Comparison of ENCODE assay signal across 24 cellular contexts in genomic region chr13:23811366-23812027, GRCh38.
A peak's percentile ranks its signal among the peaks of the same experiment; 100 is the strongest.
DNase-seq lines count a peak whose midpoint lies in the region; ATAC-seq, FAIRE-seq and TF ChIP-seq lines count a peak whose summit lies in the region.
"Had no signal": no experiment of that assay in that cellular context is flagged by ENCODE, and none has a peak within 500 bp of the region (broad histone marks: within the 10 kb centered on the region; RNA-seq: fewer than 3 reads in every experiment).

No MANE protein-coding gene starts in this region.

- POLR2A ChIA-PET in activated B cell treated with CpG ODN at 0.5 μM for 24 hours (lab: Charles Lee) = interaction anchor here (1.3 kb wide), 2 partner anchors 36 to 233 kb away, joined by 4 to 7 read pairs; no protein-coding TSS in a partner anchor

- FAIRE-seq in GM19239 (lab: Jason Lieb, UNC) = peak; percentile 90
- FAIRE-seq: endothelial cell of umbilical vein, H1 had no signal

- intact Hi-C loops in activated B cell treated with CpG ODN at 0.5 μM for 24 hours (cut with micrococcal nuclease) = loop anchor here (1.0 to 5.0 kb wide), 4 partner anchors 9 to 461 kb away; no protein-coding TSS in a partner anchor

- no peak for DNase-seq in GM19239 (ENCODE audit: insufficient read length, low spot score)
- DNase-seq in activated B cell treated with CpG ODN at 0.5 μM for 24 hours = no peak
- peak; percentile 36 for DNase-seq in naive B cell
- no peak for DNase-seq in NCI-H446 (lab: John Stamatoyannopoulos, UW)
- DNase-seq in NCI-H774 (lab: John Stamatoyannopoulos, UW) = no peak
- no peak for DNase-seq in NCI-H128 (lab: John Stamatoyannopoulos, UW; ENCODE audit: unreplicated experiment)
- DNase-seq: activated CD4-positive, alpha-beta T cell treated with anti-CD3 and anti-CD28 coated beads for 4 hours; aorta; CD8-positive, alpha-beta T cell; dorsolateral prefrontal cortex; heart left ventricle; left lung; NCI-H1694 treated with DMSO at 0.1 percent for 48 hours; NCI-H748 treated with DMSO at 0.1 percent for 48 hours; psoas muscle; SJCRH30; stimulated activated CD4-positive, alpha-beta T cell treated with anti-CD3 and anti-CD28 coated beads, Interleukin-2, amount 100 ng/mL, for 24 hours; T-cell had no signal

- H3K27me3 Mint-ChIP-seq in activated B cell treated with CpG ODN at 0.5 μM for 24 hours = no peaks in the 10 kb centered on the region
- no peaks in the 10 kb centered on the region for H3K27me3 Mint-ChIP-seq in naive B cell
- H3K27me3 Mint-ChIP-seq: activated naive CD4-positive, alpha-beta T cell treated with anti-CD3 and anti-CD28 coated beads, Interleukin-2, amount 50 U/mL, for 24 hours; central memory CD8-positive, alpha-beta T cell; T-cell had no signal

- CTCF ChIA-PET in activated B cell treated with CpG ODN at 0.5 μM for 24 hours (lab: Charles Lee) = interaction anchor here (0.7 to 1.2 kb wide), 3 partner anchors 9 to 34 kb away, joined by 3 to 4 read pairs (median 3); no protein-coding TSS in a partner anchor

- ATAC-seq in activated B cell treated with CpG ODN at 0.5 μM for 24 hours (ENCODE audit: low read depth) (peak; percentile 23), naive B cell (ENCODE audit: low read depth in 2 of 2) (peak; percentile 23 to 29), HG03439 (IDR thresholded peaks at IDR 0.05; ENCODE audit: unreplicated experiment) (no peak)
- ATAC-seq: CD8-positive, alpha-beta T cell; heart left ventricle; psoas muscle; stimulated activated effector memory CD8-positive, alpha-beta T cell treated with anti-CD3 and anti-CD28 coated beads, Interleukin-12 subunit alpha, Interleukin-12 subunit beta, amount 100 ng/mL, for 72 hours; T-cell had no signal

- H3K4me1 Mint-ChIP-seq in activated B cell treated with CpG ODN at 0.5 μM for 24 hours = peaks cover 49% of the 10 kb centered on the region
- peaks cover 27 to 54% (median 32%) of the 10 kb centered on the region in 3 donors for H3K4me1 Mint-ChIP-seq in naive B cell
- H3K4me1 Mint-ChIP-seq: activated naive CD4-positive, alpha-beta T cell treated with anti-CD3 and anti-CD28 coated beads, Interleukin-2, amount 50 U/mL, for 24 hours; central memory CD8-positive, alpha-beta T cell; stimulated activated effector memory CD8-positive, alpha-beta T cell treated with anti-CD3 and anti-CD28 coated beads, Interleukin-12 subunit alpha, Interleukin-12 subunit beta, amount 100 ng/mL, for 72 hours had no signal

- H3K36me3 Mint-ChIP-seq in activated B cell treated with CpG ODN at 0.5 μM for 24 hours (ENCODE audit: low read depth) = peaks cover 4% of the 10 kb centered on the region
- H3K36me3 Mint-ChIP-seq in naive B cell = peaks cover 3% of the 10 kb centered on the region in 2 donors
- H3K36me3 Mint-ChIP-seq: stimulated activated effector memory CD8-positive, alpha-beta T cell treated with anti-CD3 and anti-CD28 coated beads, Interleukin-12 subunit alpha, Interleukin-12 subunit beta, amount 100 ng/mL, for 72 hours had no signal

- TF ChIP-seq CTCF in activated B cell treated with CpG ODN at 0.5 μM for 24 hours (IDR thresholded peaks at IDR 0.05) = no peak

- peak overlapping the region; percentile 21 for H3K4me3 Mint-ChIP-seq in activated B cell treated with CpG ODN at 0.5 μM for 24 hours
- peak overlapping the region in 7 of 8 donors; percentile 22 to 69 (median 52) for H3K4me3 Mint-ChIP-seq in naive B cell
- H3K4me3 Mint-ChIP-seq: activated naive CD4-positive, alpha-beta T cell treated with anti-CD3 and anti-CD28 coated beads, Interleukin-2, amount 50 U/mL, for 24 hours; CD8-positive, alpha-beta T cell; central memory CD8-positive, alpha-beta T cell; stimulated activated effector memory CD8-positive, alpha-beta T cell treated with anti-CD3 and anti-CD28 coated beads, Interleukin-12 subunit alpha, Interleukin-12 subunit beta, amount 100 ng/mL, for 72 hours; T-cell had no signal

- H3K27ac Mint-ChIP-seq in activated B cell treated with CpG ODN at 0.5 μM for 24 hours = peak overlapping the region; percentile 1
- peak overlapping the region in 4 of 6 donors; percentile 6 to 34 (median 21) for H3K27ac Mint-ChIP-seq in naive B cell
- H3K27ac Mint-ChIP-seq: activated naive CD4-positive, alpha-beta T cell treated with anti-CD3 and anti-CD28 coated beads, Interleukin-2, amount 50 U/mL, for 24 hours; CD8-positive, alpha-beta T cell; stimulated activated effector memory CD8-positive, alpha-beta T cell treated with anti-CD3 and anti-CD28 coated beads, Interleukin-12 subunit alpha, Interleukin-12 subunit beta, amount 100 ng/mL, for 72 hours; T-cell had no signal

- no peaks in the 10 kb centered on the region for H3K9me3 Mint-ChIP-seq in activated B cell treated with CpG ODN at 0.5 μM for 24 hours
- no peaks in the 10 kb centered on the region for H3K9me3 Mint-ChIP-seq in naive B cell
- H3K9me3 Mint-ChIP-seq: activated naive CD4-positive, alpha-beta T cell treated with anti-CD3 and anti-CD28 coated beads, Interleukin-2, amount 50 U/mL, for 24 hours; CD8-positive, alpha-beta T cell; central memory CD8-positive, alpha-beta T cell; stimulated activated effector memory CD8-positive, alpha-beta T cell treated with anti-CD3 and anti-CD28 coated beads, Interleukin-12 subunit alpha, Interleukin-12 subunit beta, amount 100 ng/mL, for 72 hours; T-cell had no signal
